In the genomic region with DNA sequence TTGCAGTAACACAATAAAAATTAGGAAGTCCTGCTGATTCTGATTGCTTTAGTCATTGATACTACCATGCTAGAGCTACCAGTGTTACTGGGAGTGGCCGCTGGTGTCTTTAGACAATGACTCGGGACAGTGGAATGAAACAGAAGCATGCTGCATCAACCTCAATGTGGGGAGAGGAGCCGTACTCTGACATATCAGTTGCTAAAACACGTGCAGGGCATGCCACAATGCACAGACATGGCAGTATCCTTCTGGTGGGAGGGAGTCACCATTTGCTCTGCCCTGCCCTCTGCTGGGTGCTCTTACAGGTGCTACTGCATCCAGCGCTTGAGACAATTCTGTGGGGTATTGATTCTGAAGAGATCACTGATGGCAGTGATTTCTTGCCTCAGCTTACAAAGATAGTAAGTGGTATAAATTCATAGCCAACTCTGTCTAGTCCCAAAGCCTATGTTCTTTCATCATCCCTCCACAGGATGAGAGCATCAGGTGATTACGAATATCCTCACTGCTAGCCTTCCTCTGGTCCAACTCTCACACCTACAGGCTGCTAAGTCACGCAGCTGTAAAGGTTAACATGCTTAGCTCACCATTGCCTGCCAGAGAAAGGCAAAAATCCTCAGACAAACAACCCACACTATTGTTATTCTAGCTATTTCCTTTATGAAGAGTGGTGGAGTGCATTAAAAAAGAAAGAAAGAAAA, we compare ENCODE assay signal across 8 cellular contexts. TPM values are rescaled to one million over a fixed set of nuclear protein-coding genes. Genes with fewer than 3 reads are reported as not detected.
DNase-seq lines count a peak whose midpoint lies in the region; ATAC-seq and TF ChIP-seq lines count a peak whose summit lies in the region.

No MANE protein-coding gene starts in this region.

- H3K36me3 ChIP-seq in PC-9 (ENCODE audit: low read depth) (no peaks in the 10 kb centered on the region), heart left ventricle (peaks cover 0 to 56% (median 34%) of the 10 kb centered on the region in 9 donors)

- no peaks in the 10 kb centered on the region for H4K20me1 ChIP-seq in PC-9 (ENCODE audit: insufficient read depth)

- intact Hi-C loops in PC-9 (cut with micrococcal nuclease; ENCODE audit: unreplicated experiment): loop anchor here (5.0 kb wide), 1 partner anchor 168 kb away; no protein-coding TSS in a partner anchor
- intact Hi-C loops in heart left ventricle (cut with DNase I): no loop called here

- H3K4me2 ChIP-seq in PC-9: no peak overlapping the region

- CTCF ChIA-PET in PC-9 (lab: Charles Lee): no interaction called here

- TF ChIP-seq CTCF in AG10803 (conservative IDR thresholded peaks at IDR 0.05; ENCODE audit: low read length) (peak; percentile 92), PC-9 (conservative IDR thresholded peaks at IDR 0.05) (peak; percentile 61), heart left ventricle (IDR thresholded peaks at IDR 0.05) (peak; percentile 25 to 62 (median 48))

- ATAC-seq in GM18502 (IDR thresholded peaks at IDR 0.05; ENCODE audit: poor library complexity, unreplicated experiment) (peak; percentile 71), HG03378 (IDR thresholded peaks at IDR 0.05; ENCODE audit: unreplicated experiment) (peak; percentile 68), heart left ventricle (peak in 3 of 4 donors; percentile 44 to 56 (median 55)), GM18517 (IDR thresholded peaks at IDR 0.05; ENCODE audit: unreplicated experiment) (no peak)

- no peaks in the 10 kb centered on the region for H3K9me2 ChIP-seq in PC-9 (ENCODE audit: insufficient read depth)

- no peaks in the 10 kb centered on the region for H3K9me3 ChIP-seq in PC-9 (ENCODE audit: insufficient read depth, low read depth)
- no peaks in the 10 kb centered on the region for H3K9me3 ChIP-seq in heart left ventricle

- 62 to 73% (median 71%) methylated on average over 7 of the region's 7 CpGs for WGBS in heart left ventricle, 4 donors

- no peak for TF ChIP-seq POLR2A in heart left ventricle (IDR thresholded peaks at IDR 0.05)

- no TSS peak for BruUV-seq in PC-9 (replicated peaks; lab: Mats Ljungman, UMichigan)

- H3K4me3 ChIP-seq in AG10803 (ENCODE audit: low read length) (no peak overlapping the region), PC-9 (no peak overlapping the region), heart left ventricle (no peak overlapping the region)

- H3K79me2 ChIP-seq in PC-9 (ENCODE audit: low read depth): no peaks in the 10 kb centered on the region

- H2AFZ ChIP-seq in PC-9: no peak overlapping the region

- no peaks in the 10 kb centered on the region for H3F3A ChIP-seq in PC-9 (ENCODE audit: insufficient read depth, low read depth)

- POLR2A ChIA-PET in PC-9 (lab: Charles Lee; ENCODE audit: unreplicated experiment): no interaction called here

- DNase-seq in AG10803 (ENCODE audit: low read depth) (peak; percentile 95), PC-9 (peak; percentile 17 to 49), heart left ventricle (peak in 2 of 5 donors; percentile 6 to 35)
- peak; percentile 52 for DNase-seq in activated naive CD4-positive, alpha-beta T cell treated with Interleukin-2 at 50 U/mL for 16 hours
- peak; percentile 61 for DNase-seq in stimulated activated CD4-positive, alpha-beta T cell treated with anti-CD3 and anti-CD28 coated beads, Interleukin-15, amount 100 ng/mL, for 24 hours

- no peak overlapping the region for H3K27ac ChIP-seq in PC-9
- no peak overlapping the region for H3K27ac ChIP-seq in heart left ventricle

- H3K27me3 ChIP-seq in PC-9 (ENCODE audit: insufficient read depth, low read depth) (no peaks in the 10 kb centered on the region), heart left ventricle (no peaks in the 10 kb centered on the region)

- H3K4me1 ChIP-seq in PC-9 (replicated peaks; ENCODE audit: insufficient read depth): no peaks in the 10 kb centered on the region
- peaks cover 0 to 7% (median 0%) of the 10 kb centered on the region in 12 donors for H3K4me1 ChIP-seq in heart left ventricle

RNA-seq across cellular contexts. Expression of a gene that starts 43.7 kb away (rescaled TPM):
- total RNA-seq in PC-9 (2021) (not detected in 2 replicates), heart left ventricle (10 to 100 TPM in 2 of 9 donors, 1 to 10 TPM in 7; 2.1 to 19.7 (median 3.4) TPM)
- polyA plus RNA-seq in heart left ventricle: 1 to 10 TPM; 3.2 to 4.8 TPM
